Comparison of ENCODE assay signal across 16 cellular contexts in the genomic region with DNA sequence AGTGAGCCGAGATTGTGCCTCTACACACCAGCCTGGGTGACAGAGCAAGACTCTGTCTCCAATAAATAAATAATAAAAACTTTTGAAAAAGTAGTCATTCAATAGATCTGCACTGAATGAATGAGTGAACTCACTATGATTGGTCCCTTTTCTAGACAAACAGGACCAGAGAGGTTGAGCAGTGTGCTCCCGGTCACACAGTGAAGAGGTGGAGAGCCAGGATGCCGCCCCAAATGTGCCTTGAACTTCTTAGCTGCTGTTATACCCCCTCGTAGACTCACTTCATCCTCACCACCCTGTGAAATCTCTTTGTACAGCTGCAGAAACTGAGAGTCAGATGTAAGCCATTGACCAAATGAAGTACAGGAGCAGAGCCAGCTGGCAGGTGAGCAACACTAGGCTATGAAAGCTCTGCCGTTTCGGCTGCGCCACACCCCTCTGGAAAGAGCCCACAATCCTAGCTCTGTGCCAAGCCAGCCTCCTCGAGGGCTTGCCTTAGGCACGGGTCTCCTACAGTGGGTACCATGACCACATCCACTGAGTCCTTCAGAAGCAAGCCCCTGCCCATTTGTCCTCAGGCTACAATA. TPM values are rescaled to one million over a fixed set of nuclear protein-coding genes. Genes with fewer than 3 reads are reported as not detected.
DNase-seq lines count a peak whose midpoint lies in the region; ATAC-seq, FAIRE-seq and TF ChIP-seq lines count a peak whose summit lies in the region.
"Had no signal": no experiment of that assay in that cellular context is flagged by ENCODE, and none has a peak within 500 bp of the region (broad histone marks: within the 10 kb centered on the region; RNA-seq: fewer than 3 reads in every experiment).

No MANE protein-coding gene starts in this region.

- peak in 1 of 5 donors; percentile 64 for DNase-seq in heart left ventricle
- no peak for DNase-seq in right atrium auricular region (ENCODE audit: low spot score)
- DNase-seq in bronchial epithelial cell (ENCODE audit: low read depth): peak; percentile 44
- peak; percentile 80 for DNase-seq in lower lobe of right lung
- DNase-seq in foreskin melanocyte: no peak
- no peak for DNase-seq in urothelium cell line (ENCODE audit: low spot score)
- DNase-seq: activated CD4-positive, alpha-beta T cell treated with anti-CD3 and anti-CD28 coated beads, Interleukin-2, amount 50 U/mL, for 4 hours; activated naive CD8-positive, alpha-beta T cell treated with anti-CD3 and anti-CD28 coated beads, Interleukin-2, amount 50 U/mL, for 24 hours; activated T-cell treated with anti-CD3 and anti-CD28 coated beads, Interleukin-2, amount 50 U/mL, for 72 hours; naive B cell; NCI-H2227 treated with DMSO at 0.1 percent for 48 hours had no signal

- no peak for TF ChIP-seq POLR2A in heart left ventricle (IDR thresholded peaks at IDR 0.05)

- H3K36me3 ChIP-seq in heart left ventricle (no peaks in the 10 kb centered on the region), right atrium auricular region (no peaks in the 10 kb centered on the region), bronchial epithelial cell (ENCODE audit: control insufficient read depth, insufficient read depth, low read length) (no peaks in the 10 kb centered on the region), lower lobe of right lung (no peaks in the 10 kb centered on the region)
- H3K36me3 ChIP-seq: thoracic aorta had no signal

- WGBS in heart left ventricle, 4 donors: 33 to 62% (median 51%) methylated on average over 9 of the region's 9 CpGs

- H3K27ac ChIP-seq in heart left ventricle (no peak overlapping the region), right atrium auricular region (no peak overlapping the region), lower lobe of right lung (peak overlapping the region; percentile 27)
- H3K27ac ChIP-seq: thoracic aorta had no signal

- H3K4me3 ChIP-seq in heart left ventricle: no peak overlapping the region
- no peak overlapping the region for H3K4me3 ChIP-seq in right atrium auricular region
- H3K4me3 ChIP-seq in bronchial epithelial cell (ENCODE audit: low read depth, low read length): no peak overlapping the region
- no peak overlapping the region for H3K4me3 ChIP-seq in lower lobe of right lung
- H3K4me3 ChIP-seq: thoracic aorta had no signal

- peaks cover 0 to 25% (median 0%) of the 10 kb centered on the region in 12 donors for H3K4me1 ChIP-seq in heart left ventricle
- no peaks in the 10 kb centered on the region for H3K4me1 ChIP-seq in right atrium auricular region
- peaks cover 11% of the 10 kb centered on the region for H3K4me1 ChIP-seq in lower lobe of right lung

- intact Hi-C loops in heart left ventricle (cut with DNase I): loop anchor here in 1 of 10 donors (5.0 kb wide), 1 partner anchor 68 kb away; no protein-coding TSS in a partner anchor
- intact Hi-C loops in lower lobe of right lung (cut with DNase I): no loop called here

- no peak for TF ChIP-seq CTCF in heart left ventricle (IDR thresholded peaks at IDR 0.05)
- TF ChIP-seq CTCF in right atrium auricular region (IDR thresholded peaks at IDR 0.05): no peak
- no peak for TF ChIP-seq CTCF in bronchial epithelial cell (IDR thresholded peaks at IDR 0.05; ENCODE audit: insufficient read depth, low read length, severe bottlenecking)
- no peak for TF ChIP-seq CTCF in lower lobe of right lung (IDR thresholded peaks at IDR 0.05)

- ATAC-seq in heart left ventricle: peak; percentile 24 to 79 (median 72)
- peak; percentile 81 to 85 for ATAC-seq in lower lobe of right lung
- ATAC-seq in HG02885 (IDR thresholded peaks at IDR 0.05; ENCODE audit: poor library complexity, unreplicated experiment): no peak
- ATAC-seq in HG02588 (IDR thresholded peaks at IDR 0.05; ENCODE audit: unreplicated experiment): no peak
- ATAC-seq: activated naive CD8-positive, alpha-beta T cell treated with anti-CD3 and anti-CD28 coated beads, Interleukin-2, amount 50 U/mL, for 24 hours; activated T-cell treated with anti-CD3 and anti-CD28 coated beads, Interleukin-2, amount 50 U/mL, for 72 hours; SK-N-SH treated with all-trans-retinoic acid at 6 μM for 48 hours had no signal

- H3K9me3 ChIP-seq in heart left ventricle (peaks cover 0 to 4% (median 0%) of the 10 kb centered on the region in 12 donors), right atrium auricular region (no peaks in the 10 kb centered on the region), lower lobe of right lung (no peaks in the 10 kb centered on the region)
- H3K9me3 ChIP-seq: thoracic aorta had no signal

- no peaks in the 10 kb centered on the region for H3K27me3 ChIP-seq in heart left ventricle
- H3K27me3 ChIP-seq in right atrium auricular region: no peaks in the 10 kb centered on the region
- H3K27me3 ChIP-seq in bronchial epithelial cell (ENCODE audit: control insufficient read depth, insufficient read depth, low read length): no peaks in the 10 kb centered on the region
- H3K27me3 ChIP-seq in lower lobe of right lung (ENCODE audit: low read depth): no peaks in the 10 kb centered on the region

- no peak for FAIRE-seq in bronchial epithelial cell (lab: Jason Lieb, UNC)
- FAIRE-seq in urothelium cell line (lab: Jason Lieb, UNC): no peak
- FAIRE-seq: endothelial cell of umbilical vein had no signal

RNA-seq across cellular contexts. Expression of a gene that starts 7.8 kb away (rescaled TPM):
- total RNA-seq in heart left ventricle (10 to 100 TPM in 4 of 9 donors, 1 to 10 TPM in 5; 4.8 to 14.0 (median 10.0) TPM), right atrium auricular region (10 to 100 TPM; 12.6 to 14.1 TPM), bronchial epithelial cell (7.1 and 9.3 TPM in 2 replicates), lower lobe of right lung (31.1 TPM)
- polyA plus RNA-seq in heart left ventricle: 1 to 10 TPM; 4.5 to 6.7 TPM

RNA-seq across cellular contexts. Expression of a gene that starts 8.4 kb away (rescaled TPM):
- total RNA-seq in heart left ventricle (10 to 100 TPM; 32.9 to 66.7 (median 44.7) TPM), right atrium auricular region (10 to 100 TPM; 36.0 to 48.7 TPM), bronchial epithelial cell (59.1 and 68.7 TPM in 2 replicates), lower lobe of right lung (77.9 TPM)
- 10 to 100 TPM; 12.0 to 29.7 TPM for polyA plus RNA-seq in heart left ventricle

Comparison
In these comparisons a context has a peak if more than half of its experiments do, and no peak if none do; other contexts are left out.
1. ATAC-seq: peak in heart left ventricle (4 of 4) and lower lobe of right lung (2 of 2); none in HG02885 (single experiment) and HG02588 (single experiment).
2. DNase-seq: peak in bronchial epithelial cell (single experiment) and lower lobe of right lung (single experiment); none in right atrium auricular region (single experiment), foreskin melanocyte (single experiment) and urothelium cell line (single experiment).